13 cellular contexts compared by ENCODE assay signal in genomic region chr9:74824654-74825053, GRCh38.
DNase-seq lines count a peak whose midpoint lies in the region; ATAC-seq, FAIRE-seq and TF ChIP-seq lines count a peak whose summit lies in the region.
"Had no signal": no experiment of that assay in that cellular context is flagged by ENCODE, and none has a peak within 500 bp of the region (broad histone marks: within the 10 kb centered on the region; RNA-seq: fewer than 3 reads in every experiment).

No MANE protein-coding gene starts in this region.

- no peak overlapping the region for H3K4me2 ChIP-seq in A549

- DNase-seq in A549 (ENCODE audit: low read depth in 1 of 2, low spot score in 1 of 2), result peak in 1 of 2 experiments; percentile 66
- DNase-seq in LNCaP clone FGC (ENCODE audit: low read depth), result peak; percentile 84
- peak; percentile 36 for DNase-seq in bronchial epithelial cell (ENCODE audit: low read depth)
- DNase-seq in kidney, result no peak
- no peak for DNase-seq in NCI-H1417 treated with DMSO at 0.1 percent for 48 hours (lab: John Stamatoyannopoulos, UW)
- DNase-seq in left lobe of liver (ENCODE audit: low spot score), result no peak
- DNase-seq in DMS79 (lab: John Stamatoyannopoulos, UW), result no peak
- DNase-seq: activated naive CD8-positive, alpha-beta T cell treated with anti-CD3 and anti-CD28 coated beads, Interleukin-2, amount 10 ng/mL, durations not matched to agents 7 days and 5 days; DMS79 treated with DMSO at 0.1 percent for 48 hours; effector CD4-positive, alpha-beta T cell had no signal

- no peaks in the 10 kb centered on the region for H3K36me3 ChIP-seq in bronchial epithelial cell (ENCODE audit: control insufficient read depth, insufficient read depth, low read length)
- H3K36me3 ChIP-seq in kidney (ENCODE audit: control insufficient read depth in 1 of 2, insufficient read depth in 2 of 2, low read length in 2 of 2), result no peaks in the 10 kb centered on the region
- H3K36me3 ChIP-seq: uterus had no signal

- no peaks in the 10 kb centered on the region for H3K27me3 ChIP-seq in bronchial epithelial cell (ENCODE audit: control insufficient read depth, insufficient read depth, low read length)
- H3K27me3 ChIP-seq: uterus had no signal

- TF ChIP-seq POLR2A in A549 (IDR thresholded peaks at IDR 0.05; ENCODE audit: low read length), result no peak

- H3K9ac ChIP-seq in kidney (ENCODE audit: low read length in 2 of 2), result no peak overlapping the region

- FAIRE-seq in A549 (lab: Jason Lieb, UNC) (no peak), bronchial epithelial cell (lab: Jason Lieb, UNC) (no peak), kidney (lab: Jason Lieb, UNC) (peak; percentile 32)

- H3K9me3 ChIP-seq in A549 (no peaks in the 10 kb centered on the region), kidney (ENCODE audit: control insufficient read depth in 1 of 2, low read length in 2 of 2) (no peaks in the 10 kb centered on the region)
- H3K9me3 ChIP-seq: uterus had no signal

- no peak for TF ChIP-seq EP300 in A549 (IDR thresholded peaks at IDR 0.05)

- ATAC-seq in A549, result peak; percentile 42 to 62; a peak in 5 of 6 replicates
- ATAC-seq in GM21381 (IDR thresholded peaks at IDR 0.05; ENCODE audit: unreplicated experiment), result no peak
- no peak for ATAC-seq in left lobe of liver

- intact Hi-C loops in kidney (cut with DNase I), result no loop called here

- CTCF ChIA-PET in A549 (lab: Yijun Ruan, JAX), result interaction anchor here (0.7 to 1.3 kb wide), 4 partner anchors 27 to 174 kb away, joined by 3 read pairs; no protein-coding TSS in a partner anchor

- WGBS in A549 (ENCODE audit: missing lambda C conversion rate), result 48% methylated on average over 1 of the region's 1 CpG

- TF ChIP-seq CTCF in A549 (IDR thresholded peaks at IDR 0.05) (no peak), LNCaP clone FGC (IDR thresholded peaks at IDR 0.05; ENCODE audit: control insufficient read depth, extremely low read depth, insufficient read depth) (no peak), bronchial epithelial cell (IDR thresholded peaks at IDR 0.05; ENCODE audit: insufficient read depth, low read length, severe bottlenecking) (no peak), kidney (IDR thresholded peaks at IDR 0.05; ENCODE audit: borderline replicate concordance, extremely low read depth, insufficient read depth) (no peak)

- POLR2A ChIA-PET in A549 (lab: Yijun Ruan, JAX), result interaction anchor here (0.7 kb wide), 1 partner anchor 66 kb away, joined by 4 read pairs; no protein-coding TSS in a partner anchor

- H3K4me3 ChIP-seq in A549 (no peak overlapping the region), LNCaP clone FGC (ENCODE audit: low read depth, low read length) (no peak overlapping the region), bronchial epithelial cell (ENCODE audit: low read depth, low read length) (no peak overlapping the region), kidney (ENCODE audit: low read length in 2 of 2) (no peak overlapping the region)
- H3K4me3 ChIP-seq: skin epidermis, uterus had no signal

- H3K4me1 ChIP-seq in A549 (no peaks in the 10 kb centered on the region), kidney (ENCODE audit: control insufficient read depth in 1 of 2, insufficient read depth in 1 of 2, low read depth in 1 of 2, low read length in 2 of 2) (no peaks in the 10 kb centered on the region)
- H3K4me1 ChIP-seq: uterus had no signal

- no peak for TF ChIP-seq RAD21 in A549 (conservative IDR thresholded peaks at IDR 0.05 in 1 of 2, IDR thresholded peaks at IDR 0.05 in 1 of 2)

- H3K27ac ChIP-seq in A549 (no peak overlapping the region), kidney (ENCODE audit: low read depth in 2 of 2, low read length in 2 of 2) (no peak overlapping the region)
- H3K27ac ChIP-seq: skin epidermis, uterus had no signal

TF ChIP-seq in A549, 52 proteins besides CTCF, POLR2A, EP300 and RAD21:
- TF ChIP-seq RARB (CRISPR knock-in tag; IDR thresholded peaks at IDR 0.05), result no peak
- TF ChIP-seq, protein P1, sequence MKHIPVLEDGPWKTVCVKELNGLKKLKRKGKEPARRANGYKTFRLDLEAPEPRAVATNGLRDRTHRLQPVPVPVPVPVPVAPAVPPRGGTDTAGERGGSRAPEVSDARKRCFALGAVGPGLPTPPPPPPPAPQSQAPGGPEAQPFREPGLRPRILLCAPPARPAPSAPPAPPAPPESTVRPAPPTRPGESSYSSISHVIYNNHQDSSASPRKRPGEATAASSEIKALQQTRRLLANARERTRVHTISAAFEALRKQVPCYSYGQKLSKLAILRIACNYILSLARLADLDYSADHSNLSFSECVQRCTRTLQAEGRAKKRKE (CRISPR knock-in tag; IDR thresholded peaks at IDR 0.05; ENCODE audit: low read depth), result no peak
- no peak for TF ChIP-seq POLR2AphosphoS2 (conservative IDR thresholded peaks at IDR 0.05; ENCODE audit: low read length)
- TF ChIP-seq CBX8 (IDR thresholded peaks at IDR 0.05), result no peak
- no peak for TF ChIP-seq ESRRA (IDR thresholded peaks at IDR 0.05; ENCODE audit: borderline replicate concordance, low read length)
- no peak for TF ChIP-seq MYC (IDR thresholded peaks at IDR 0.05; ENCODE audit: borderline replicate concordance, low read length)
- TF ChIP-seq GATA3 (IDR thresholded peaks at IDR 0.05; ENCODE audit: borderline replicate concordance), result no peak
- peak in 1 of 2 experiments; percentile 35; a peak in 1 of 4 replicates for TF ChIP-seq CEBPB (IDR thresholded peaks at IDR 0.05)

Comparison
In these comparisons a context has a peak if more than half of its experiments do, and no peak if none do; other contexts are left out.
1. ATAC-seq: peak in A549 (2 of 2); none in GM21381 (single experiment) and left lobe of liver (single experiment).
2. DNase-seq: peak in LNCaP clone FGC (single experiment) and bronchial epithelial cell (single experiment); none in kidney (single experiment), NCI-H1417 treated with DMSO at 0.1 percent for 48 hours (single experiment), left lobe of liver (single experiment) and DMS79 (single experiment).